9 cellular contexts compared by ENCODE assay signal in genomic region chr2:84963692-84964405, GRCh38. TPM values are rescaled to one million over a fixed set of nuclear protein-coding genes. Genes with fewer than 3 reads are reported as not detected.
DNase-seq lines count a peak whose midpoint lies in the region; ATAC-seq and TF ChIP-seq lines count a peak whose summit lies in the region.
"Had no signal": no experiment of that assay in that cellular context is flagged by ENCODE, and none has a peak within 500 bp of the region (broad histone marks: within the 10 kb centered on the region; RNA-seq: fewer than 3 reads in every experiment).

No MANE protein-coding gene starts in this region.

- H3K36me3 Mint-ChIP-seq in T-helper 1 cell treated with Interleukin-12 subunit alpha and Interleukin-12 subunit beta and Interleukin-4 antibody, amounts not matched to agents 30 μg/mL and 1 μg/mL, for 36 hours (ENCODE audit: low read depth): peaks cover 44% of the 10 kb centered on the region

- H3K27me3 ChIP-seq in Panc1 (ENCODE audit: control insufficient read depth, insufficient read depth, low read length): no peaks in the 10 kb centered on the region
- no peaks in the 10 kb centered on the region for H3K27me3 ChIP-seq in effector memory CD4-positive, alpha-beta T cell (replicated peaks; ENCODE audit: control insufficient read depth, insufficient read depth, low read length, poor library complexity, severe bottlenecking)

- no peak for DNase-seq in T-helper 1 cell
- DNase-seq in Panc1 (ENCODE audit: low read depth, low spot score): no peak
- peak; percentile 88 for DNase-seq in fibroblast of gingiva (ENCODE audit: low read depth)
- DNase-seq in skeletal muscle cell (ENCODE audit: low read depth): peak; percentile 56
- DNase-seq in stimulated activated CD4-positive, alpha-beta T cell treated with anti-CD3 and anti-CD28 coated beads, Interleukin-12 subunit alpha, Interleukin-12 subunit beta, amount 100 ng/mL, for 4 hours: no peak
- no peak for DNase-seq in effector memory CD4-positive, alpha-beta T cell

- in situ Hi-C loops in Panc1 (cut with HindIII; ENCODE audit: low pct_unique_long_range_greater_than_20kb, low sequenced_read_pairs): no loop called here

- H3K9me3 ChIP-seq in Panc1 (ENCODE audit: control insufficient read depth, insufficient read depth, low read depth, low read length): no peaks in the 10 kb centered on the region
- H3K9me3 ChIP-seq in effector memory CD4-positive, alpha-beta T cell (ENCODE audit: control insufficient read depth, low read length): no peaks in the 10 kb centered on the region

- peak overlapping the region; percentile 65 for H3K27ac ChIP-seq in Panc1 (ENCODE audit: low read length)
- no peak overlapping the region for H3K27ac ChIP-seq in effector memory CD4-positive, alpha-beta T cell (ENCODE audit: insufficient read depth, low read length, poor library complexity, severe bottlenecking)

- ATAC-seq in Panc1 (no peak), GM18868 (IDR thresholded peaks at IDR 0.05; ENCODE audit: unreplicated experiment) (no peak)

- peak overlapping the region; percentile 4 for H3K27ac Mint-ChIP-seq in T-helper 1 cell treated with Interleukin-12 subunit alpha and Interleukin-12 subunit beta and Interleukin-4 antibody, amounts not matched to agents 30 μg/mL and 1 μg/mL, for 36 hours

- no peaks in the 10 kb centered on the region; the same call in 1 of the 2 replicates for H3K36me3 ChIP-seq in Panc1 (ENCODE audit: control insufficient read depth, insufficient read depth, low read length)
- H3K36me3 ChIP-seq in effector memory CD4-positive, alpha-beta T cell (ENCODE audit: control insufficient read depth, insufficient read depth, low read length): peaks cover 5% of the 10 kb centered on the region

- H3K27me3 Mint-ChIP-seq in T-helper 1 cell treated with Interleukin-12 subunit alpha and Interleukin-12 subunit beta and Interleukin-4 antibody, amounts not matched to agents 30 μg/mL and 1 μg/mL, for 36 hours (ENCODE audit: low read depth): no peaks in the 10 kb centered on the region

- no peak for TF ChIP-seq CTCF in Panc1 (IDR thresholded peaks at IDR 0.05)

- CTCF ChIA-PET in Panc1 (lab: Charles Lee): interaction anchor here (1.0 kb wide), 1 partner anchor 38 kb away, joined by 4 read pairs; no protein-coding TSS in a partner anchor

- H3K9me3 Mint-ChIP-seq in T-helper 1 cell treated with Interleukin-12 subunit alpha and Interleukin-12 subunit beta and Interleukin-4 antibody, amounts not matched to agents 30 μg/mL and 1 μg/mL, for 36 hours: no peaks in the 10 kb centered on the region
- H3K9me3 Mint-ChIP-seq: brain had no signal

- intact Hi-C loops in Panc1 (cut with micrococcal nuclease; ENCODE audit: unreplicated experiment): no loop called here

- H3K4me3 Mint-ChIP-seq in T-helper 1 cell treated with Interleukin-12 subunit alpha and Interleukin-12 subunit beta and Interleukin-4 antibody, amounts not matched to agents 30 μg/mL and 1 μg/mL, for 36 hours: no peak overlapping the region

- no TSS peak for BruUV-seq in Panc1 (replicated peaks; lab: Mats Ljungman, UMichigan)

- POLR2A ChIA-PET in Panc1 (lab: Charles Lee): no interaction called here

- peaks cover 33% of the 10 kb centered on the region for H3K4me1 Mint-ChIP-seq in T-helper 1 cell treated with Interleukin-12 subunit alpha and Interleukin-12 subunit beta and Interleukin-4 antibody, amounts not matched to agents 30 μg/mL and 1 μg/mL, for 36 hours (ENCODE audit: low read depth)

- H3K4me1 ChIP-seq in Panc1 (ENCODE audit: control insufficient read depth, insufficient read depth, low read length): peaks cover 50% of the 10 kb centered on the region
- H3K4me1 ChIP-seq in effector memory CD4-positive, alpha-beta T cell (ENCODE audit: control insufficient read depth, insufficient read depth, low read length, poor library complexity, severe bottlenecking): no peaks in the 10 kb centered on the region

- H3K4me3 ChIP-seq in Panc1 (ENCODE audit: low read depth in 2 of 2, low read length in 2 of 2): no peak overlapping the region
- H3K4me3 ChIP-seq in skeletal muscle cell (ENCODE audit: low read depth, low read length): no peak overlapping the region
- H3K4me3 ChIP-seq in effector memory CD4-positive, alpha-beta T cell (ENCODE audit: insufficient read depth, low read depth, low read length, poor library complexity, severe bottlenecking): no peak overlapping the region

RNA-seq across cellular contexts. Expression of gene KCMF1, which starts 7.1 kb away (rescaled TPM):
- total RNA-seq in Panc1 (2021; ENCODE audit: unreplicated experiment): 163 TPM
- polyA plus RNA-seq in Panc1 (2012; ENCODE audit: insufficient read length): 73.4 TPM

RNA-seq across cellular contexts. Expression of gene TMSB10, which starts 58.4 kb away (rescaled TPM):
- total RNA-seq in Panc1 (2021; ENCODE audit: unreplicated experiment): 1,916 TPM
- polyA plus RNA-seq in Panc1 (2012; ENCODE audit: insufficient read length): 3,818 TPM

Comparison
In these comparisons a context has a peak if more than half of its experiments do, and no peak if none do; other contexts are left out.
1. DNase-seq: peak in fibroblast of gingiva (single experiment) and skeletal muscle cell (single experiment); none in T-helper 1 cell (0 of 5), Panc1 (single experiment), stimulated activated CD4-positive, alpha-beta T cell treated with anti-CD3 and anti-CD28 coated beads, Interleukin-12 subunit alpha, Interleukin-12 subunit beta, amount 100 ng/mL, for 4 hours (single experiment) and effector memory CD4-positive, alpha-beta T cell (0 of 3).